In genomic region chr5:160959804-160960203, GRCh38 we compare ENCODE assay signal across 12 cellular contexts.
DNase-seq lines count a peak whose midpoint lies in the region; ATAC-seq, FAIRE-seq and TF ChIP-seq lines count a peak whose summit lies in the region.
"Had no signal": no experiment of that assay in that cellular context is flagged by ENCODE, and none has a peak within 500 bp of the region (broad histone marks: within the 10 kb centered on the region; RNA-seq: fewer than 3 reads in every experiment).

No MANE protein-coding gene starts in this region.

- FAIRE-seq in GM19239 (lab: Jason Lieb, UNC) (peak; percentile 18), pancreas (lab: Jason Lieb, UNC) (no peak)

- H3K4me3 Mint-ChIP-seq in T-helper 17 cell, result no peak overlapping the region

- H3K4me1 Mint-ChIP-seq in T-helper 17 cell, result no peaks in the 10 kb centered on the region

- H3K27ac ChIP-seq in pancreas, result no peak overlapping the region

- H3K4me3 ChIP-seq in pancreas, result no peak overlapping the region

- H3K36me3 ChIP-seq in pancreas, result no peaks in the 10 kb centered on the region

- H3K36me3 Mint-ChIP-seq in T-helper 17 cell (ENCODE audit: low read depth), result no peaks in the 10 kb centered on the region

- H3K4me1 ChIP-seq in pancreas, result peaks cover 10 to 25% (median 22%) of the 10 kb centered on the region in 3 donors

- no peak for TF ChIP-seq CTCF in pancreas (IDR thresholded peaks at IDR 0.05)

- WGBS in pancreas, 2 donors, result 13 to 20% methylated on average over 2 of the region's 2 CpGs

- H3K27me3 ChIP-seq in pancreas, result no peaks in the 10 kb centered on the region

- H3K27ac Mint-ChIP-seq in T-helper 17 cell, result no peak overlapping the region
- H3K27ac Mint-ChIP-seq: activated T-helper 2 cell treated with anti-CD3 and anti-CD28 coated beads, Interferon-gamma antibody, Interleukin-2, Interleukin-4, amounts not matched to agents 10 μg/mL and 5 μg/mL and 100 μg/mL, durations not matched to agents 14 hours and 24 hours and 36 hours had no signal

- ATAC-seq in HG02798 (IDR thresholded peaks at IDR 0.05; ENCODE audit: poor library complexity, unreplicated experiment), result peak; percentile 51
- ATAC-seq in pancreas, result peak; percentile 90 to 93 (median 92)
- ATAC-seq in T-helper 17 cell, result no peak
- ATAC-seq in HG03520 (IDR thresholded peaks at IDR 0.05; ENCODE audit: unreplicated experiment), result no peak

- DNase-seq in GM19239 (ENCODE audit: insufficient read length, low spot score) (no peak), RKO (ENCODE audit: low spot score) (peak; percentile 65), pancreas (peak; percentile 74 to 88 (median 84)), T-helper 17 cell (no peak), HuH-7.5 (ENCODE audit: low spot score) (no peak), NK-92 (lab: John Stamatoyannopoulos, UW; ENCODE audit: unreplicated experiment) (no peak)
- DNase-seq: DND-41; stimulated activated CD4-positive, alpha-beta T cell treated with anti-CD3 and anti-CD28 coated beads, Interleukin-15, amount 100 ng/mL, for 24 hours; T-helper 9 cell had no signal

- intact Hi-C loops in pancreas (cut with DNase I), result no loop called here

- H3K27me3 Mint-ChIP-seq in T-helper 17 cell, result peaks cover 10% of the 10 kb centered on the region

- no peaks in the 10 kb centered on the region for H3K9me3 ChIP-seq in pancreas
- H3K9me3 ChIP-seq in T-helper 17 cell (ENCODE audit: control insufficient read depth, low read length, poor library complexity, severe bottlenecking), result no peaks in the 10 kb centered on the region

Comparison
In these comparisons a context has a peak if more than half of its experiments do, and no peak if none do; other contexts are left out.
1. DNase-seq: peak in RKO (single experiment) and pancreas (6 of 6); none in GM19239 (single experiment), T-helper 17 cell (0 of 3), HuH-7.5 (single experiment) and NK-92 (single experiment).
2. ATAC-seq: peak in HG02798 (single experiment) and pancreas (4 of 4); none in T-helper 17 cell (single experiment) and HG03520 (single experiment).